22 cellular contexts compared by ENCODE assay signal in genomic region chr12:70635713-70636112, GRCh38. TPM values are rescaled to one million over a fixed set of nuclear protein-coding genes. Genes with fewer than 3 reads are reported as not detected.
"Had no signal": no experiment of that assay in that cellular context is flagged by ENCODE, and none has a peak within 500 bp of the region (broad histone marks: within the 10 kb centered on the region; RNA-seq: fewer than 3 reads in every experiment).

No MANE protein-coding gene starts in this region.

- H3K27ac ChIP-seq: pancreas had no signal

- DNase-seq: activated CD4-positive, alpha-beta T cell treated with anti-CD3 and anti-CD28 coated beads for 1 hour; activated CD4-positive, alpha-beta T cell treated with anti-CD3 and anti-CD28 coated beads, Interleukin-2, amount 50 U/mL, for 1 hour; activated T-cell treated with anti-CD3 and anti-CD28 coated beads, Interleukin-2, amount 50 U/mL, for 24 hours; aorta; central memory CD4-positive, alpha-beta T cell; dorsolateral prefrontal cortex; effector memory CD8-positive, alpha-beta T cell; left lung; mesendoderm; mucosa of descending colon; nephron progenitor cell; pancreas; stimulated activated CD4-positive, alpha-beta T cell treated with anti-CD3 and anti-CD28 coated beads, Interleukin-4, amount 100 ng/mL, for 1 hour; stimulated activated naive CD4-positive, alpha-beta T cell treated with Interleukin-2 at 50 U/mL for 16 hours; T-helper 9 cell; thyroid gland had no signal

- H3K27ac Mint-ChIP-seq: activated naive CD4-positive, alpha-beta T cell treated with anti-CD3 and anti-CD28 coated beads, Interleukin-2, amount 50 U/mL, for 72 hours; activated T-cell treated with anti-CD3 and anti-CD28 coated beads, Interleukin-2, amount 50 U/mL, for 24 hours; activated T-helper 17 cell treated with anti-CD3 and anti-CD28 coated beads, Interleukin-2, amount 50 U/mL, for 72 hours; brain; effector memory CD8-positive, alpha-beta T cell; nephron progenitor cell had no signal

- H3K9me3 Mint-ChIP-seq: activated naive CD4-positive, alpha-beta T cell treated with anti-CD3 and anti-CD28 coated beads, Interleukin-2, amount 50 U/mL, for 72 hours; activated T-cell treated with anti-CD3 and anti-CD28 coated beads, Interleukin-2, amount 50 U/mL, for 24 hours; activated T-helper 17 cell treated with anti-CD3 and anti-CD28 coated beads, Interleukin-2, amount 50 U/mL, for 72 hours; brain; effector memory CD8-positive, alpha-beta T cell had no signal

- H3K4me3 ChIP-seq: mucosa of descending colon, pancreas, smooth muscle cell had no signal

- H3K4me3 Mint-ChIP-seq: activated T-cell treated with anti-CD3 and anti-CD28 coated beads, Interleukin-2, amount 50 U/mL, for 24 hours; activated T-helper 17 cell treated with anti-CD3 and anti-CD28 coated beads, Interleukin-2, amount 50 U/mL, for 72 hours; brain; effector memory CD8-positive, alpha-beta T cell; nephron progenitor cell had no signal

- H3K27me3 ChIP-seq: dorsolateral prefrontal cortex, left lung, pancreas, thyroid gland had no signal

- H3K4me1 ChIP-seq: left lung, pancreas, thyroid gland had no signal

- H3K9me3 ChIP-seq: left lung, mucosa of descending colon, pancreas, thyroid gland had no signal

- H3K36me3 Mint-ChIP-seq: activated naive CD4-positive, alpha-beta T cell treated with anti-CD3 and anti-CD28 coated beads, Interleukin-2, amount 50 U/mL, for 72 hours; brain had no signal

- H3K36me3 ChIP-seq: left lung, pancreas, thyroid gland had no signal

- H3K4me1 Mint-ChIP-seq: activated T-helper 17 cell treated with anti-CD3 and anti-CD28 coated beads, Interleukin-2, amount 50 U/mL, for 72 hours; nephron progenitor cell had no signal

- H3K27me3 Mint-ChIP-seq: brain; effector memory CD8-positive, alpha-beta T cell had no signal

- ATAC-seq: activated naive CD4-positive, alpha-beta T cell treated with anti-CD3 and anti-CD28 coated beads, Interleukin-2, amount 50 U/mL, for 72 hours; activated T-helper 17 cell treated with anti-CD3 and anti-CD28 coated beads, Interleukin-2, amount 50 U/mL, for 72 hours; effector memory CD8-positive, alpha-beta T cell; left lung; mucosa of descending colon; pancreas; sciatic nerve had no signal

RNA-seq across cellular contexts. Expression of gene PTPRB, which starts 1.5 kb away (rescaled TPM):
- total RNA-seq: activated naive CD4-positive, alpha-beta T cell treated with anti-CD3 and anti-CD28 coated beads, Interleukin-2, amount 50 U/mL, for 72 hours; T-helper 1 cell treated with Interleukin-12 subunit alpha and Interleukin-12 subunit beta and Interleukin-4 antibody, amounts not matched to agents 30 ng/mL and 1 ng/mL, for 36 hours had no signal
